ENCODE assay signal across 12 cellular contexts in the genomic region with DNA sequence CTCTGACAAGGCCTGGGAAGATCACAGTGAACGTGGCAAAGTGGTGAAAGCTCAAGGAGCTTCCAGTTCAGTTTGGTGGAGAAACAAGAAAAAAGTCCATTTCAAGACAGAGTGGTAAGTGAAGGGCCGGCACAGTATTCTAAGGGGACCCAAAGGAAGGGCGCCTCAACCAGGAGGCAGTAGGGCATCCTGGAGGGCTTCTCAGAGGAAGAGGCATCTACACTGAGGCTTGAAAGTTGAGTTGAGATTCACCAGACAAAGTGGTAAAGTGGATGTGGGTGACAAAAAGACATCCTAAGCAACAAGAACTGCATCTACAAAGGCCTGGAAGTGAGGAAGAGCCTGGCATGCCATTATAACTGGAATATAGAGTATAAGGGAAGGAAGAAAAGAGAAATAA. TPM values are rescaled to one million over a fixed set of nuclear protein-coding genes. Genes with fewer than 3 reads are reported as not detected.
"Had no signal": no experiment of that assay in that cellular context is flagged by ENCODE, and none has a peak within 500 bp of the region (broad histone marks: within the 10 kb centered on the region; RNA-seq: fewer than 3 reads in every experiment).

No MANE protein-coding gene starts in this region.

- DNase-seq: GM23248, GOT3, H7, H9, HCEC 1CT, HFFc6 had no signal

- H3K9ac ChIP-seq: GM23248 had no signal

- H3K9me3 ChIP-seq: HAP-1 had no signal

- FAIRE-seq: H1, H54 had no signal

- H3K4me3 ChIP-seq: GM23248, GM23338, HAP-1 had no signal

- H2AFZ ChIP-seq: GM23248, GM23338 had no signal

- H3K36me3 ChIP-seq: HAP-1 had no signal

- H3K27ac ChIP-seq: GM23248 had no signal

- ATAC-seq: GM23338, HCT116 had no signal

- H3K4me1 ChIP-seq: HAP-1 had no signal

- H3K4me2 ChIP-seq: GM23338 had no signal

RNA-seq across cellular contexts. Expression of gene LRRC52, which starts 22.3 kb away (rescaled TPM):
- total RNA-seq: GM23248, GM23338, H1, H4, H7, H9, HFFc6 had no signal
- polyA plus RNA-seq: GM23248, GM23338 had no signal
